ENCODE assay signal across 16 cellular contexts in the genomic region with DNA sequence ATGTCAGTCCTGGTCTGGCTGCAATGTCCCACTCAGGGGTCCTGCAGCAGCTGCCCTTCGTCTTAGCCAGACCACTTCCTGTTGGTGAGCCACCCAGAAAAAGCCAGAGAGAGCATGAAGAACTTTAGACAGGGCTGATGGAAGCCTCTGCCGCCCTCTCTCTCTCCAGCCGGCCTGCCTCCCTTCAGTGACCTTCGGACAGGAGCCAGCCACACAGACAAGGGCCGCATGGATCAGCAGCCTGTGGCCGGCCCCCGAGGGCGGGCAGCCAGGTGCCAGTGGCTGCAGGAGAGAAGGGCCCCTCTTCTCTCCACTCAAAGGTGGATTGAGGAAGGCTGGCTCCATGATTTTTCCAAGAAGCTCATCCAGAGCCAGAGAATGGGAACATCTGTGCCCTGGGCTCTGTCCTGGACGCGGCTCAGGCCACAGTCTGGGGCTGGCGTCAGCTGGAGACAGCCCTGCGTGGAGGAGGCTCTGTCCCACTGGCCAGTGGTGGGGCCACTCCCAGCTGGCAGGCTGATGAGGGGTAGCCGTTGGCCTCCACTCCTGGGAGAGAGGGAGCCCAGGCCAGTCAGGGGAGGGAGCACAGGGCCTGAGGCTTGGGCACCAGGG. TPM values are rescaled to one million over a fixed set of nuclear protein-coding genes. Genes with fewer than 3 reads are reported as not detected.
DNase-seq lines count a peak whose midpoint lies in the region; ATAC-seq, FAIRE-seq and TF ChIP-seq lines count a peak whose summit lies in the region.
"Had no signal": no experiment of that assay in that cellular context is flagged by ENCODE, and none has a peak within 500 bp of the region (broad histone marks: within the 10 kb centered on the region; RNA-seq: fewer than 3 reads in every experiment).

No MANE protein-coding gene starts in this region.

- POLR2A ChIA-PET in K562 (lab: Yijun Ruan, JAX), result interaction anchor here (1.5 kb wide), 1 partner anchor 12 kb away, joined by 3 read pairs; no protein-coding TSS in a partner anchor

- ATAC-seq in K562, result peak; percentile 51
- ATAC-seq in natural killer cell, result no peak
- ATAC-seq in GM21526 (IDR thresholded peaks at IDR 0.05; ENCODE audit: low FRiP score, unreplicated experiment), result no peak
- ATAC-seq: GM12878; left colon; natural killer cell treated with Interleukin-12 subunit alpha and Interleukin-12 subunit beta and Interleukin-15 and Interleukin-18, amount 100 ng/mL, for 72 hours had no signal

- in situ Hi-C loops in K562 (cut with MboI), result no loop called here

- no peak for FAIRE-seq in K562 (lab: Jason Lieb, UNC)
- FAIRE-seq: GM12878, RCC 7860 had no signal

- no peaks in the 10 kb centered on the region for H3K9me3 Mint-ChIP-seq in natural killer cell
- H3K9me3 Mint-ChIP-seq: dendritic cell treated with granulocyte-macrophage colony-stimulating factor and Interleukin-4, amounts not matched to agents 40 ng/mL and 50 ng/mL, for 4 days; natural killer cell treated with Interleukin-12 subunit alpha and Interleukin-12 subunit beta and Interleukin-15 and Interleukin-18, amount 100 ng/mL, for 72 hours had no signal

- no peak overlapping the region for H3K27ac Mint-ChIP-seq in natural killer cell
- H3K27ac Mint-ChIP-seq: dendritic cell treated with granulocyte-macrophage colony-stimulating factor and Interleukin-4, amounts not matched to agents 40 ng/mL and 50 ng/mL, for 4 days; natural killer cell treated with Interleukin-12 subunit alpha and Interleukin-12 subunit beta and Interleukin-15 and Interleukin-18, amount 100 ng/mL, for 72 hours had no signal

- no peaks in the 10 kb centered on the region for H3K9me3 ChIP-seq in K562 (replicated peaks; ENCODE audit: control insufficient read depth, insufficient read depth, low read depth, low read length)
- no peaks in the 10 kb centered on the region for H3K9me3 ChIP-seq in ovary
- H3K9me3 ChIP-seq: upper lobe of left lung had no signal

- no peak for TF ChIP-seq RAD21 in K562 (CRISPR knock-in tag; conservative IDR thresholded peaks at IDR 0.05 in 1 of 2, IDR thresholded peaks at IDR 0.05 in 1 of 2)

- no peak overlapping the region for H3K4me2 ChIP-seq in K562 (ENCODE audit: insufficient read depth, low read length)

- no peaks in the 10 kb centered on the region for H3K36me3 Mint-ChIP-seq in natural killer cell
- H3K36me3 Mint-ChIP-seq: natural killer cell treated with Interleukin-12 subunit alpha and Interleukin-12 subunit beta and Interleukin-15 and Interleukin-18, amount 100 ng/mL, for 72 hours had no signal

- H3K4me3 ChIP-seq in K562 (no peak overlapping the region), ovary (no peak overlapping the region)
- H3K4me3 ChIP-seq: GM12878, upper lobe of left lung had no signal

- no peak overlapping the region for H3K9ac ChIP-seq in K562 (ENCODE audit: insufficient read depth in 1 of 2, low read depth in 2 of 2, low read length in 2 of 2)

- no peak overlapping the region for H3K4me3 Mint-ChIP-seq in natural killer cell
- H3K4me3 Mint-ChIP-seq: dendritic cell treated with granulocyte-macrophage colony-stimulating factor and Interleukin-4, amounts not matched to agents 40 ng/mL and 50 ng/mL, for 4 days; natural killer cell treated with Interleukin-12 subunit alpha and Interleukin-12 subunit beta and Interleukin-15 and Interleukin-18, amount 100 ng/mL, for 72 hours had no signal

- WGBS in K562 (ENCODE audit: insufficient coverage, low coverage, missing lambda C conversion rate), result 1% methylated on average over 10 of the region's 13 CpGs
- WGBS in ovary, 3 donors, result 16 to 39% (median 20%) methylated on average over 13 of the region's 13 CpGs

- peak; percentile 77 for DNase-seq in Ammon's horn (ENCODE audit: low spot score)
- DNase-seq in K562 (ENCODE audit: extremely low read depth in 1 of 4, low spot score in 3 of 4), result no peak
- peak in 33 of 51 donors; percentile 20 to 78 (median 45) for DNase-seq in hypothalamus (lab: John Stamatoyannopoulos, UW)
- peak in 3 of 5 donors; percentile 23 to 45 (median 35) for DNase-seq in ovary
- DNase-seq in natural killer cell, result no peak
- no peak for DNase-seq in NK-92 (lab: John Stamatoyannopoulos, UW; ENCODE audit: unreplicated experiment)
- DNase-seq in MV-4-11 (lab: John Stamatoyannopoulos, UW), result no peak
- DNase-seq: activated effector memory CD4-positive, alpha-beta T cell treated with Interleukin-2 at 50 U/mL for 16 hours; left colon; NCI-H774 had no signal

- BruUV-seq in K562 (replicated peaks; lab: Mats Ljungman, UMichigan), result no TSS peak

- TF ChIP-seq CTCF in K562 (IDR thresholded peaks at IDR 0.05 in 2 of 3, conservative IDR thresholded peaks at IDR 0.05 in 1 of 3; ENCODE audit: insufficient read depth in 2 of 3, low read depth in 1 of 3, low read length in 3 of 3) (no peak), ovary (IDR thresholded peaks at IDR 0.05) (no peak), natural killer cell (IDR thresholded peaks at IDR 0.05) (no peak)

- peaks cover 15 to 21% of the 10 kb centered on the region in 2 donors for H3K27me3 Mint-ChIP-seq in natural killer cell (ENCODE audit: low read depth in 2 of 2)

- TF ChIP-seq POLR2A in K562 (conservative IDR thresholded peaks at IDR 0.05) (no peak), ovary (IDR thresholded peaks at IDR 0.05) (no peak)

- intact Hi-C loops in K562 (cut with micrococcal nuclease), result no loop called here
- intact Hi-C loops in ovary (cut with DNase I), result no loop called here
- intact Hi-C loops in natural killer cell (cut with micrococcal nuclease), result no loop called here

- H3K27me3 ChIP-seq in K562 (ENCODE audit: control insufficient read depth in 2 of 2, insufficient read depth in 2 of 2, low read length in 2 of 2) (peaks cover 19 to 42% of the 10 kb centered on the region in 2 experiments; a peak in 4 of 5 replicates), ovary (no peaks in the 10 kb centered on the region)
- H3K27me3 ChIP-seq: upper lobe of left lung had no signal

- TF ChIP-seq EP300 in K562 (IDR thresholded peaks at IDR 0.05; ENCODE audit: low read length) (no peak), ovary (IDR thresholded peaks at IDR 0.05) (no peak)

- H3K27ac ChIP-seq in K562 (ENCODE audit: extremely low read depth, low read depth, low read length) (no peak overlapping the region), ovary (peak overlapping the region in 1 of 2 donors; percentile 23)
- H3K27ac ChIP-seq: upper lobe of left lung had no signal

- no peaks in the 10 kb centered on the region for H3K36me3 ChIP-seq in K562 (ENCODE audit: control insufficient read depth, insufficient read depth, low read length)
- no peaks in the 10 kb centered on the region for H3K36me3 ChIP-seq in ovary
- H3K36me3 ChIP-seq: upper lobe of left lung had no signal

- H3K4me1 ChIP-seq in K562 (replicated peaks in 1 of 2; ENCODE audit: control insufficient read depth in 2 of 2, insufficient read depth in 2 of 2, low read length in 2 of 2) (peaks cover 0 to 5% of the 10 kb centered on the region in 2 experiments; a peak in 2 of 5 replicates), ovary (ENCODE audit: insufficient read depth) (no peaks in the 10 kb centered on the region)
- H3K4me1 ChIP-seq: upper lobe of left lung had no signal

- no peaks in the 10 kb centered on the region for H3K9me1 ChIP-seq in K562 (ENCODE audit: control insufficient read depth, insufficient read depth, low read length)

- H3K4me1 Mint-ChIP-seq in natural killer cell, result no peaks in the 10 kb centered on the region

- no peak overlapping the region for H2AFZ ChIP-seq in K562 (ENCODE audit: low read depth, low read length)

- H4K20me1 ChIP-seq in K562 (replicated peaks; ENCODE audit: control insufficient read depth, insufficient read depth, low read length), result no peaks in the 10 kb centered on the region

- H3K79me2 ChIP-seq in K562 (ENCODE audit: control insufficient read depth, insufficient read depth, low read length), result no peaks in the 10 kb centered on the region

- CTCF ChIA-PET in K562 (lab: Yijun Ruan, JAX; ENCODE audit: low intra/inter-chr PET ratio), result no interaction called here

TF ChIP-seq in K562, 482 proteins besides CTCF, POLR2A, EP300 and RAD21 (continues in another document):
- TF ChIP-seq RAD51 (IDR thresholded peaks at IDR 0.05; ENCODE audit: borderline replicate concordance, low read depth), result no peak
- TF ChIP-seq ZNF24 (IDR thresholded peaks at IDR 0.05), result no peak
- TF ChIP-seq XRCC4 (IDR thresholded peaks at IDR 0.05; ENCODE audit: extremely low read depth, insufficient read depth, insufficient read length), result no peak
- TF ChIP-seq NR2C1 (IDR thresholded peaks at IDR 0.05), result no peak
- TF ChIP-seq NR2C1 (tag; IDR thresholded peaks at IDR 0.05), result no peak
- TF ChIP-seq TCF3 (CRISPR knock-in tag; IDR thresholded peaks at IDR 0.05), result no peak
- TF ChIP-seq ZNF3 (CRISPR knock-in tag; IDR thresholded peaks at IDR 0.05), result no peak
- no peak for TF ChIP-seq MED1 (CRISPR knock-in tag; IDR thresholded peaks at IDR 0.05; ENCODE audit: borderline replicate concordance)

RNA-seq across cellular contexts. Expression of gene ISG20, which starts 42.9 kb away (rescaled TPM):
- total RNA-seq in K562 (2011; cell fraction: chromatin; rRNA removed; ENCODE audit: low replicate concordance), result 1.2 and 4.5 TPM in 2 replicates
- 2.2 and 2.7 TPM in 2 replicates for total RNA-seq in K562 (2011; cell fraction: nucleolus; rRNA removed)
- total RNA-seq in K562 (2011; cell fraction: nucleoplasm; rRNA removed), result 2.3 and 3.1 TPM in 2 replicates
- total RNA-seq in K562 (2014; rRNA removed), result 1.3 and 2.4 TPM in 2 replicates
- total RNA-seq in K562 (2014; rRNA removed; fragmentation: Illumina TruSeq; extraction: Trizol), result 0.16 and 0.36 TPM in 2 replicates
- total RNA-seq in K562 (2015; rRNA removed; fragmentation: Illumina TruSeq; extraction: Trizol), result 0.65 and 1.1 TPM in 2 replicates
- 1.9 TPM in 2 replicates for total RNA-seq in K562 (2021)
- polyA plus RNA-seq in K562 (2011; rRNA removed), result 0.43 and 1.0 TPM in 2 replicates
- polyA plus RNA-seq in K562 (2011; cell fraction: cytosol; rRNA removed), result 0.35 and 1.8 TPM in 2 replicates
- 0.76 and 1.9 TPM in 2 replicates for polyA plus RNA-seq in K562 (2011; cell fraction: nucleus; rRNA removed)
- 1.4 and 4.0 TPM in 2 replicates for polyA plus RNA-seq in K562 (2012)
- polyA plus RNA-seq in K562 (2014; fragmentation: Illumina TruSeq; extraction: Trizol), result 0.06 and 0.32 TPM in 2 replicates
- under 1 TPM; 0.70 to 1.00 TPM for polyA plus RNA-seq in K562 (2014; fragmentation: Nextera tagmentation; extraction: Ambion mirVana)
- polyA plus RNA-seq in K562 (2014; rRNA removed), result 1.7 and 2.1 TPM in 2 replicates
- polyA minus RNA-seq in K562 (2011; rRNA and poly(A)+ RNA removed), result 0.11 and 0.30 TPM in 2 replicates
- polyA minus RNA-seq in K562 (2011; cell fraction: cytosol; rRNA and poly(A)+ RNA removed), result not detected in 2 replicates
- 0.67 and 1.5 TPM in 2 replicates for polyA minus RNA-seq in K562 (2011; cell fraction: nucleus; rRNA and poly(A)+ RNA removed)
- 10 to 100 TPM in 6 of 7 donors, 1 to 10 TPM in 1; 7.2 to 58.6 (median 19.4) TPM for total RNA-seq in ovary
- polyA plus RNA-seq in ovary, result 10 to 100 TPM in 1 of 2 donors, under 1 TPM in 1; 0.88 to 11.5 TPM
- total RNA-seq in natural killer cell, result 100 to 1,000 TPM in 2 of 3 donors, 10 to 100 TPM in 1; 80.6 to 137 (median 116) TPM

Comparison
In these comparisons a context has a peak if more than half of its experiments do, and no peak if none do; other contexts are left out.
1. DNase-seq: peak in Ammon's horn (single experiment), hypothalamus (33 of 51) and ovary (3 of 5); none in K562 (0 of 4), natural killer cell (single experiment), NK-92 (single experiment) and MV-4-11 (single experiment).